Comparison of ENCODE assay signal across 11 cellular contexts in genomic region chr4:106314960-106315359, GRCh38. TPM values are rescaled to one million over a fixed set of nuclear protein-coding genes. Genes with fewer than 3 reads are reported as not detected.
DNase-seq lines count a peak whose midpoint lies in the region; ATAC-seq and TF ChIP-seq lines count a peak whose summit lies in the region.
"Had no signal": no experiment of that assay in that cellular context is flagged by ENCODE, and none has a peak within 500 bp of the region (broad histone marks: within the 10 kb centered on the region; RNA-seq: fewer than 3 reads in every experiment).

No MANE protein-coding gene starts in this region.

- peaks cover 18 to 51% (median 47%) of the 10 kb centered on the region in 3 donors for H3K4me1 Mint-ChIP-seq in T-cell

- peaks cover 92% of the 10 kb centered on the region for H3K79me2 ChIP-seq in GM23248 (ENCODE audit: insufficient read depth)

- no peak overlapping the region for H3K27ac Mint-ChIP-seq in T-cell
- H3K27ac Mint-ChIP-seq: activated T-helper 17 cell treated with anti-CD3 and anti-CD28 coated beads, Interleukin-2, amount 50 U/mL, for 72 hours; stimulated activated naive CD8-positive, alpha-beta T cell treated with anti-CD3 and anti-CD28 coated beads, Interleukin-15, Interleukin-2, amounts not matched to agents 100 ng/mL and 50 ng/mL, for 24 hours had no signal

- H3K36me3 ChIP-seq in GM23248 (ENCODE audit: low read depth) (no peaks in the 10 kb centered on the region), Peyer's patch (no peaks in the 10 kb centered on the region), gastroesophageal sphincter (no peaks in the 10 kb centered on the region)

- no peaks in the 10 kb centered on the region for H3K9me3 Mint-ChIP-seq in T-cell
- H3K9me3 Mint-ChIP-seq: activated T-helper 17 cell treated with anti-CD3 and anti-CD28 coated beads, Interleukin-2, amount 50 U/mL, for 72 hours; stimulated activated naive CD8-positive, alpha-beta T cell treated with anti-CD3 and anti-CD28 coated beads, Interleukin-15, Interleukin-2, amounts not matched to agents 100 ng/mL and 50 ng/mL, for 24 hours had no signal

- H3K4me1 ChIP-seq in GM23248 (ENCODE audit: insufficient read depth), result peaks cover 73% of the 10 kb centered on the region
- peaks cover 0 to 26% (median 5%) of the 10 kb centered on the region in 4 donors for H3K4me1 ChIP-seq in Peyer's patch
- peaks cover 7 to 64% (median 10%) of the 10 kb centered on the region in 3 donors for H3K4me1 ChIP-seq in gastroesophageal sphincter

- no peaks in the 10 kb centered on the region for H3K9me2 ChIP-seq in GM23248 (ENCODE audit: insufficient read depth)

- H3F3A ChIP-seq in GM23248 (ENCODE audit: insufficient read depth), result peaks cover 26% of the 10 kb centered on the region

- CTCF ChIA-PET in T-cell (lab: Charles Lee), result interaction anchor here in 1 of 2 donors (1.8 kb wide), 1 partner anchor 13 kb away, joined by 12 read pairs; no protein-coding TSS in a partner anchor

- in situ Hi-C loops in GM23248 (cut with MboI), result no loop called here

- TF ChIP-seq POLR2A in Peyer's patch (IDR thresholded peaks at IDR 0.05) (no peak), gastroesophageal sphincter (IDR thresholded peaks at IDR 0.05) (no peak)

- H3K27me3 Mint-ChIP-seq in T-cell, result no peaks in the 10 kb centered on the region
- H3K27me3 Mint-ChIP-seq: activated T-helper 17 cell treated with anti-CD3 and anti-CD28 coated beads, Interleukin-2, amount 50 U/mL, for 72 hours; stimulated activated naive CD8-positive, alpha-beta T cell treated with anti-CD3 and anti-CD28 coated beads, Interleukin-15, Interleukin-2, amounts not matched to agents 100 ng/mL and 50 ng/mL, for 24 hours had no signal

- WGBS in GM23248 (ENCODE audit: low coverage in 1 of 2, low lambda C conversion rate in 2 of 2, missing lambda C conversion rate in 2 of 2), 2 experiments, result 43 to 46% methylated on average over 6 of the region's 6 CpGs
- whole genome bisulfite sequencing in gastroesophageal sphincter (ENCODE audit: low coverage in 1 of 2), 2 donors, result 39 to 42% methylated on average over 4 to 6 of the region's 6 CpGs

- DNase-seq in GM23248, result no peak
- no peak for DNase-seq in Peyer's patch
- DNase-seq in sciatic nerve (ENCODE audit: low spot score), result no peak
- DNase-seq in T-cell, result no peak
- no peak for DNase-seq in activated naive CD4-positive, alpha-beta T cell treated with anti-CD3 and anti-CD28 coated beads, Interleukin-2, amount 50 U/mL, for 16 hours
- no peak for DNase-seq in stimulated activated CD4-positive, alpha-beta T cell treated with anti-CD3 and anti-CD28 coated beads, Interleukin-2, amount 100 ng/mL, for 48 hours

- POLR2A ChIA-PET in T-cell (lab: Charles Lee), result interaction anchor here in 1 of 2 donors (1.4 kb wide), 1 partner anchor 13 kb away, joined by 5 read pairs; no protein-coding TSS in a partner anchor

- ATAC-seq in gastroesophageal sphincter, result no peak
- no peak for ATAC-seq in sciatic nerve
- ATAC-seq in T-cell (replicated peaks in 1 of 4), result no peak

- H3K27me3 ChIP-seq in GM23248 (replicated peaks; ENCODE audit: insufficient read depth) (no peaks in the 10 kb centered on the region), Peyer's patch (no peaks in the 10 kb centered on the region), gastroesophageal sphincter (no peaks in the 10 kb centered on the region)

- H2AFZ ChIP-seq in GM23248, result peak overlapping the region; percentile 83

- H3K9me3 ChIP-seq in GM23248 (ENCODE audit: low read depth), result no peaks in the 10 kb centered on the region
- H3K9me3 ChIP-seq in Peyer's patch, result no peaks in the 10 kb centered on the region
- no peaks in the 10 kb centered on the region for H3K9me3 ChIP-seq in gastroesophageal sphincter

- H3K4me3 Mint-ChIP-seq in T-cell, result no peak overlapping the region
- H3K4me3 Mint-ChIP-seq: activated T-helper 17 cell treated with anti-CD3 and anti-CD28 coated beads, Interleukin-2, amount 50 U/mL, for 72 hours had no signal

- TF ChIP-seq EP300 in gastroesophageal sphincter (IDR thresholded peaks at IDR 0.05), result no peak

- peak overlapping the region; percentile 96 for H3K9ac ChIP-seq in GM23248

- H3K36me3 Mint-ChIP-seq in T-cell, result no peaks in the 10 kb centered on the region

- H4K20me1 ChIP-seq in GM23248 (ENCODE audit: insufficient read depth), result no peaks in the 10 kb centered on the region

- H3K27ac ChIP-seq in GM23248 (peak overlapping the region; percentile 94), Peyer's patch (peak overlapping the region in 3 of 4 donors; percentile 90 to 94 (median 92)), gastroesophageal sphincter (peak overlapping the region in 3 of 4 donors; percentile 93 to 95 (median 95)), skin epidermis (peak overlapping the region in 17 of 21 experiments; percentile 89 to 99 (median 96))

- H3K4me2 ChIP-seq in GM23248 (ENCODE audit: unreplicated experiment), result peak overlapping the region; percentile 93

- peak overlapping the region; percentile 93 for H3K4me3 ChIP-seq in GM23248
- H3K4me3 ChIP-seq in Peyer's patch, result peak overlapping the region; percentile 70 to 84 (median 78)
- peak overlapping the region; percentile 86 to 94 for H3K4me3 ChIP-seq in gastroesophageal sphincter
- H3K4me3 ChIP-seq in skin epidermis, result peak overlapping the region; percentile 71 to 85 (median 82)

- intact Hi-C loops in sciatic nerve (cut with DNase I), result no loop called here

- no peak for TF ChIP-seq CTCF in Peyer's patch (IDR thresholded peaks at IDR 0.05)
- no peak for TF ChIP-seq CTCF in gastroesophageal sphincter (IDR thresholded peaks at IDR 0.05)

RNA-seq across cellular contexts. Expression of gene TBCK, which starts 1.0 kb away (rescaled TPM):
- total RNA-seq in GM23248 (2014; rRNA removed; shearing (Covaris generic)), result 38.2 and 45.8 TPM in 2 replicates
- 29.2 and 35.2 TPM in 2 replicates for polyA plus RNA-seq in GM23248 (2016; fragmentation: Nextera tagmentation; extraction: Ambion mirVana)
- total RNA-seq in Peyer's patch, result 10 to 100 TPM; 39.9 to 96.6 (median 53.1) TPM
- 10 to 100 TPM; 18.9 to 42.0 (median 20.9) TPM for total RNA-seq in gastroesophageal sphincter
- 60.4 TPM for total RNA-seq in sciatic nerve
- 10 to 100 TPM; 43.5 to 49.9 (median 48.1) TPM for total RNA-seq in T-cell

RNA-seq across cellular contexts. Expression of gene AIMP1, which starts 1.4 kb away (rescaled TPM):
- 45.5 and 45.9 TPM in 2 replicates for total RNA-seq in GM23248 (2014; rRNA removed; shearing (Covaris generic))
- polyA plus RNA-seq in GM23248 (2016; fragmentation: Nextera tagmentation; extraction: Ambion mirVana), result 101 and 103 TPM in 2 replicates
- 10 to 100 TPM; 18.3 to 40.4 (median 19.5) TPM for total RNA-seq in Peyer's patch
- total RNA-seq in gastroesophageal sphincter, result 10 to 100 TPM; 29.7 to 34.7 (median 33.2) TPM
- 42.9 TPM for total RNA-seq in sciatic nerve
- 10 to 100 TPM; 40.9 to 62.1 (median 45.5) TPM for total RNA-seq in T-cell

RNA-seq across cellular contexts. Expression of gene GIMD1, which starts 53.6 kb away (rescaled TPM):
- total RNA-seq in GM23248 (2014; rRNA removed; shearing (Covaris generic)), result not detected in 2 replicates
- polyA plus RNA-seq in GM23248 (2016; fragmentation: Nextera tagmentation; extraction: Ambion mirVana), result 0.32 TPM in 1 of 2 replicates, not detected in the other
- total RNA-seq in Peyer's patch (10 to 100 TPM in 1 of 4 donors, 1 to 10 TPM in 1, not detected in 2; 3.1 to 27.5 TPM), gastroesophageal sphincter (not detected), sciatic nerve (not detected), T-cell (not detected)
- total RNA-seq: activated T-helper 17 cell treated with anti-CD3 and anti-CD28 coated beads, Interleukin-2, amount 50 U/mL, for 72 hours; left lobe of liver had no signal
